ENCODE assay signal across 28 cellular contexts in genomic region chrX:29935455-29935854, GRCh38.
"Had no signal": no experiment of that assay in that cellular context is flagged by ENCODE, and none has a peak within 500 bp of the region (broad histone marks: within the 10 kb centered on the region; RNA-seq: fewer than 3 reads in every experiment).

No MANE protein-coding gene starts in this region.

- DNase-seq: dermis blood vessel endothelial cell; effector memory CD4-positive, alpha-beta T cell; erythroblast; esophagus squamous epithelium; foreskin melanocyte; glutamatergic neuron; heart right ventricle; hippocampal formation; kidney; mucosa of descending colon; naive B cell; right lobe of liver; small intestine; stimulated activated CD4-positive, alpha-beta T cell treated with anti-CD3 and anti-CD28 coated beads, Interleukin-15, amount 100 ng/mL, for 24 hours; stimulated activated CD4-positive, alpha-beta T cell treated with anti-CD3 and anti-CD28 coated beads, Interleukin-2, amount 100 ng/mL, for 48 hours; stimulated activated naive CD4-positive, alpha-beta T cell; stimulated activated naive CD8-positive, alpha-beta T cell treated with anti-CD3 and anti-CD28 coated beads, Interleukin-15, amount 100 ng/mL, for 72 hours; thyroid gland; trophoblast cell had no signal

- H2AFZ ChIP-seq: parathyroid adenoma had no signal

- H3K79me2 ChIP-seq: parathyroid adenoma had no signal

- H3K9me3 Mint-ChIP-seq: memory B cell; neural crest cell; stimulated activated naive CD8-positive, alpha-beta T cell treated with anti-CD3 and anti-CD28 coated beads, Interleukin-15, amount 100 ng/mL, for 72 hours had no signal

- H3K36me3 ChIP-seq: esophagus squamous epithelium, heart right ventricle, right lobe of liver, thyroid gland had no signal

- H3K4me3 ChIP-seq: coronary artery, esophagus squamous epithelium, heart right ventricle, lung, mucosa of descending colon, right lobe of liver, thyroid gland had no signal

- H3K27me3 Mint-ChIP-seq: memory B cell; naive B cell; natural killer cell treated with Interleukin-12 subunit alpha and Interleukin-12 subunit beta and Interleukin-15 and Interleukin-18, amount 100 ng/mL, for 72 hours; progenitor cell of endocrine pancreas; stimulated activated naive CD8-positive, alpha-beta T cell treated with anti-CD3 and anti-CD28 coated beads, Interleukin-15, amount 100 ng/mL, for 72 hours had no signal

- H3K27ac Mint-ChIP-seq: memory B cell; naive B cell; natural killer cell treated with Interleukin-12 subunit alpha and Interleukin-12 subunit beta and Interleukin-15 and Interleukin-18, amount 100 ng/mL, for 72 hours; stimulated activated naive CD8-positive, alpha-beta T cell treated with anti-CD3 and anti-CD28 coated beads, Interleukin-15, amount 100 ng/mL, for 72 hours had no signal

- H3K4me1 ChIP-seq: esophagus squamous epithelium, heart right ventricle, parathyroid adenoma, right lobe of liver, thyroid gland had no signal

- H3K27ac ChIP-seq: coronary artery, esophagus squamous epithelium, heart right ventricle, parathyroid adenoma, right lobe of liver, thyroid gland had no signal

- ATAC-seq: heart right ventricle; left lobe of liver; mucosa of descending colon; natural killer cell treated with Interleukin-12 subunit alpha and Interleukin-12 subunit beta and Interleukin-15 and Interleukin-18, amount 100 ng/mL, for 72 hours; right lobe of liver; stimulated activated naive CD8-positive, alpha-beta T cell treated with anti-CD3 and anti-CD28 coated beads, Interleukin-15, amount 100 ng/mL, for 72 hours had no signal

- H3K4me3 Mint-ChIP-seq: memory B cell; mesothelial cell of epicardium; naive B cell; natural killer cell treated with Interleukin-12 subunit alpha and Interleukin-12 subunit beta and Interleukin-15 and Interleukin-18, amount 100 ng/mL, for 72 hours; neural crest cell; stimulated activated naive CD8-positive, alpha-beta T cell treated with anti-CD3 and anti-CD28 coated beads, Interleukin-15, amount 100 ng/mL, for 72 hours had no signal

- H3K9me3 ChIP-seq: esophagus squamous epithelium, heart right ventricle, mucosa of descending colon, right lobe of liver, thyroid gland had no signal

- H3K36me3 Mint-ChIP-seq: memory B cell; mesothelial cell of epicardium; naive B cell; natural killer cell treated with Interleukin-12 subunit alpha and Interleukin-12 subunit beta and Interleukin-15 and Interleukin-18, amount 100 ng/mL, for 72 hours had no signal

- H3K27me3 ChIP-seq: esophagus squamous epithelium, heart right ventricle, right lobe of liver, thyroid gland had no signal

- H3K4me1 Mint-ChIP-seq: memory B cell; naive B cell; stimulated activated naive CD8-positive, alpha-beta T cell treated with anti-CD3 and anti-CD28 coated beads, Interleukin-15, amount 100 ng/mL, for 72 hours had no signal
